Comparison of ENCODE assay signal across 1 cellular context in the genomic region with DNA sequence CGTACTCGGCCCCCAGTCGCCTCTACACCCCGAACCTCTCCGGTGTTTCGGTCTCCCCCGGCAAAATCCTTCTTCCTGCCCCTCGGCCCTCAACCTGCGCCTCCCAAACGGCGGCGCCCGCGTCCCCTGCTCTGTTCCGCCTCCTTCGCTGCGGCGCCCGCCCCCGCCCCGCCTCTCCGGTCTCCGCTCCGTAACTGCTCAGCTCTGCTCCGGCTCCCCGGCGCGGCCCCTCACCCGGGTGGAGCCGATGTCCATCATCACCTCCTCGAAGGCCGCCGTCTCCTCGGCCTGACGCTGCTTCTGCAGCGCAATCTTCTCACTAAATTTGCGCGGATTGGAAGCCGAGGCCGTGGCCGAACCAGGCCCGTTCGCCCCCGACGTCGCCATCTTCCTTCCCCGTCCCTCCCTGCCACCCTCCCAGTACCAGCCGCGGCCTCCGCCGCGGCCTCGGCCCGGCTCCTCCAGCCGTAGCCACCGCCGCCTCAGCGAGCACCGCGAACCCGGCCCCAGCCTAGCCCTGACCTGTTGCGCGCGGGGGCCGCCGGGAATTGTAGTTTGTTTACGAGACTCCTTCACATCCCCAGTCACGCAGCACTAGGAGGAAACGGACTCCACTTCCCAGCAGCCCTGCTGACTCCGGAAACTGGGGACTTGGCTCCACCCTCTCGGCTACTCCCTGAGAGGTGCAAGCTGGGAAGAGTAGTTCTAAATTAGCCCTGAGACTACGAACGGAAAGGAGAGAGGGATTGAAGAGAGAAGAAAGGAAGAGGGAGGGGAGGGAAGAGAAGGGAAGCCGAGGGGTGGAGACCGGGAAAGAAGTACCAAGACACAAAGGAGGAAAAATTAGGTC.
TF ChIP-seq lines count a peak whose summit lies in the region.

CRTC2 (minus strand) TSS at position 502 of the 850 bp plus-strand sequence; CDS start at position 387, 115 bp downstream.

TF ChIP-seq in HepG2, 621 proteins besides CTCF, POLR2A, EP300 and RAD21 (continued from another document and continues in another):
- TF ChIP-seq MAX (IDR thresholded peaks at IDR 0.05) (peak; percentile 57; the same call in 1 of the 2 replicates), KAT8 (CRISPR knock-in tag; IDR thresholded peaks at IDR 0.05) (peak; percentile 79; the same call in 1 of the 2 replicates), ZNF343 (CRISPR knock-in tag; IDR thresholded peaks at IDR 0.05) (no peak), ZNF574 (CRISPR knock-in tag; IDR thresholded peaks at IDR 0.05) (peak; percentile 95), ZNF430 (CRISPR knock-in tag; IDR thresholded peaks at IDR 0.05) (no peak; the same call in 1 of the 2 replicates), ZBTB37 (CRISPR knock-in tag; IDR thresholded peaks at IDR 0.05) (no peak), IKZF1 (IDR thresholded peaks at IDR 0.05) (no peak), SKIL (CRISPR knock-in tag; IDR thresholded peaks at IDR 0.05; ENCODE audit: borderline replicate concordance) (no peak; the same call in 1 of the 2 replicates), KLF12 (CRISPR knock-in tag; IDR thresholded peaks at IDR 0.05; ENCODE audit: borderline replicate concordance) (peak; percentile 65; the same call in 1 of the 2 replicates), MYC (CRISPR knock-in tag; IDR thresholded peaks at IDR 0.05; ENCODE audit: borderline replicate concordance) (peak; percentile 65), HMG20A (CRISPR knock-in tag; IDR thresholded peaks at IDR 0.05; ENCODE audit: borderline replicate concordance) (no peak), SPEN (CRISPR knock-in tag; IDR thresholded peaks at IDR 0.05; ENCODE audit: low read depth) (peak; percentile 68), BRD4 (CRISPR knock-in tag; IDR thresholded peaks at IDR 0.05) (peak; percentile 90; the same call in 1 of the 2 replicates), ZNF331 (CRISPR knock-in tag; IDR thresholded peaks at IDR 0.05) (no peak), MIXL1 (CRISPR knock-in tag; IDR thresholded peaks at IDR 0.05) (0 out of 2 replicates have a peak, but pooled peaks have one; percentile 34), LRRFIP1 (CRISPR knock-in tag; conservative IDR thresholded peaks at IDR 0.05) (no peak), ARID2 (CRISPR knock-in tag; IDR thresholded peaks at IDR 0.05; ENCODE audit: borderline replicate concordance) (0 out of 2 replicates have a peak, but pooled peaks have one; percentile 45), ZKSCAN1 (IDR thresholded peaks at IDR 0.05; ENCODE audit: low read length) (no peak), ZNF441 (CRISPR knock-in tag; IDR thresholded peaks at IDR 0.05; ENCODE audit: borderline replicate concordance) (no peak), ZBTB3 (CRISPR knock-in tag; IDR thresholded peaks at IDR 0.05; ENCODE audit: borderline replicate concordance, low read depth) (no peak), ZNF513 (CRISPR knock-in tag; conservative IDR thresholded peaks at IDR 0.05) (0 out of 2 replicates have a peak, but pooled peaks have one; percentile 37), CBX1 (IDR thresholded peaks at IDR 0.05; ENCODE audit: low read depth) (peak; percentile 21), ZNF224 (CRISPR knock-in tag; IDR thresholded peaks at IDR 0.05) (no peak), HOXA5 (CRISPR knock-in tag; IDR thresholded peaks at IDR 0.05) (peak; percentile 86; the same call in 1 of the 2 replicates), RELA (CRISPR knock-in tag; IDR thresholded peaks at IDR 0.05) (no peak), SKI (IDR thresholded peaks at IDR 0.05; ENCODE audit: partially characterized antibody) (peak; percentile 12), KDM4B (CRISPR knock-in tag; IDR thresholded peaks at IDR 0.05) (no peak), POGZ (CRISPR knock-in tag; IDR thresholded peaks at IDR 0.05) (0 out of 2 replicates have a peak, but pooled peaks have one; percentile 43), IRF2 (CRISPR knock-in tag; IDR thresholded peaks at IDR 0.05) (peak; percentile 94), ZNF124 (CRISPR knock-in tag; IDR thresholded peaks at IDR 0.05) (no peak), CENPBD1 (CRISPR knock-in tag; IDR thresholded peaks at IDR 0.05; ENCODE audit: borderline replicate concordance, low read depth) (no peak), KLF9 (CRISPR knock-in tag; IDR thresholded peaks at IDR 0.05; ENCODE audit: low read depth) (0 out of 2 replicates have a peak, but pooled peaks have one; percentile 26), ZNF878 (CRISPR knock-in tag; IDR thresholded peaks at IDR 0.05) (peak; percentile 75; the same call in 1 of the 2 replicates), YY1 (IDR thresholded peaks at IDR 0.05; ENCODE audit: insufficient read depth, insufficient replicate concordance, low read depth, low read length) (peak; percentile 82), KDM5A (IDR thresholded peaks at IDR 0.05; ENCODE audit: borderline replicate concordance, low read length) (peak; percentile 83), CENPT (CRISPR knock-in tag; IDR thresholded peaks at IDR 0.05; ENCODE audit: low read depth) (no peak), ELF3 (CRISPR knock-in tag; IDR thresholded peaks at IDR 0.05) (peak; percentile 77; the same call in 1 of the 2 replicates), HDAC6 (IDR thresholded peaks at IDR 0.05; ENCODE audit: low read depth, low read length) (no peak), ZNF879 (CRISPR knock-in tag; IDR thresholded peaks at IDR 0.05) (no peak), NR1H2 (CRISPR knock-in tag; IDR thresholded peaks at IDR 0.05; ENCODE audit: borderline replicate concordance, low read depth) (peak; percentile 47; the same call in 1 of the 2 replicates)
- TF ChIP-seq, protein P1, sequence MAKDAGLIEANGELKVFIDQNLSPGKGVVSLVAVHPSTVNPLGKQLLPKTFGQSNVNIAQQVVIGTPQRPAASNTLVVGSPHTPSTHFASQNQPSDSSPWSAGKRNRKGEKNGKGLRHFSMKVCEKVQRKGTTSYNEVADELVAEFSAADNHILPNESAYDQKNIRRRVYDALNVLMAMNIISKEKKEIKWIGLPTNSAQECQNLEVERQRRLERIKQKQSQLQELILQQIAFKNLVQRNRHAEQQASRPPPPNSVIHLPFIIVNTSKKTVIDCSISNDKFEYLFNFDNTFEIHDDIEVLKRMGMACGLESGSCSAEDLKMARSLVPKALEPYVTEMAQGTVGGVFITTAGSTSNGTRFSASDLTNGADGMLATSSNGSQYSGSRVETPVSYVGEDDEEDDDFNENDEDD (CRISPR knock-in tag; IDR thresholded peaks at IDR 0.05; ENCODE audit: borderline replicate concordance) = no peak
- TF ChIP-seq, protein P2, sequence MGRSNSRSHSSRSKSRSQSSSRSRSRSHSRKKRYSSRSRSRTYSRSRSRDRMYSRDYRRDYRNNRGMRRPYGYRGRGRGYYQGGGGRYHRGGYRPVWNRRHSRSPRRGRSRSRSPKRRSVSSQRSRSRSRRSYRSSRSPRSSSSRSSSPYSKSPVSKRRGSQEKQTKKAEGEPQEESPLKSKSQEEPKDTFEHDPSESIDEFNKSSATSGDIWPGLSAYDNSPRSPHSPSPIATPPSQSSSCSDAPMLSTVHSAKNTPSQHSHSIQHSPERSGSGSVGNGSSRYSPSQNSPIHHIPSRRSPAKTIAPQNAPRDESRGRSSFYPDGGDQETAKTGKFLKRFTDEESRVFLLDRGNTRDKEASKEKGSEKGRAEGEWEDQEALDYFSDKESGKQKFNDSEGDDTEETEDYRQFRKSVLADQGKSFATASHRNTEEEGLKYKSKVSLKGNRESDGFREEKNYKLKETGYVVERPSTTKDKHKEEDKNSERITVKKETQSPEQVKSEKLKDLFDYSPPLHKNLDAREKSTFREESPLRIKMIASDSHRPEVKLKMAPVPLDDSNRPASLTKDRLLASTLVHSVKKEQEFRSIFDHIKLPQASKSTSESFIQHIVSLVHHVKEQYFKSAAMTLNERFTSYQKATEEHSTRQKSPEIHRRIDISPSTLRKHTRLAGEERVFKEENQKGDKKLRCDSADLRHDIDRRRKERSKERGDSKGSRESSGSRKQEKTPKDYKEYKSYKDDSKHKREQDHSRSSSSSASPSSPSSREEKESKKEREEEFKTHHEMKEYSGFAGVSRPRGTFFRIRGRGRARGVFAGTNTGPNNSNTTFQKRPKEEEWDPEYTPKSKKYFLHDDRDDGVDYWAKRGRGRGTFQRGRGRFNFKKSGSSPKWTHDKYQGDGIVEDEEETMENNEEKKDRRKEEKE (IDR thresholded peaks at IDR 0.05) = no peak
